Comparison of ENCODE assay signal across 1 cellular context in the genomic region with DNA sequence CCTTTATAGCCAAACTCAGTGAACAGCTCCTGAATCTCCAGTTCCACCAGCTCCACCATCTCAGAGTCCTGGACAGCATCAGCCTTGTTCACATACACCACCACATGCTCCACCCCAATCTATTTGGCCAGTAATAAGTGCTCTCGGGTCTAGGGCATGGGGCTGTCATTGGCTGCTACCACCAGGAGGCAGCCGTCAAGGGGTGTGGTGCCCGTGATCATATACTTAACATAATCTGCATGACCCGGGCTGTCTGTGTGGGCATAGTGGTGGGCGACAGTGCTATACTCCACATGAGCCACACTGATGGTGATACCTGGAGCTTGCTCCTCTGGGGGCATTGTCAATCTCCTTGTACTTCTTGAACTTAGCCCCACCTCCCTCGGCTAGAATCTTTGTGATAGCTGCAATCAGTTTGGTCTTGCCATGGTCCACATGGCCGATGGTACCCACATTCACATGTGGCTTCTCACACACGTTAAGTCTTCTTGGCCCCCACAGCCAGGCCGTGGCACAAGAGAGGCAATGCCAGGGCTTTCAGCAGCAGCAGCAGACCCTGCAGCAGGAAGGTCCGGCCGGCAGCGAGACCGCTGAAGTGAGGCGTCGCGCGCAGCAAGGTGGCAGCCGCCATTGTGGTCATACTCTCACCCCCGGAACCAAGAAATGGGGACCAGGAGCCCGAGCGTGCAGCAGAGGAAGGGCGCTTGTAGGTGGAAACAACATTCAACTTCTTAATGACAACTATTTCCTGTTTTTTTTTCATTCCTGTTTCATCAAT.
A peak's percentile ranks its signal among the peaks of the same experiment; 100 is the strongest.
TF ChIP-seq lines count a peak whose summit lies in the region.

No MANE protein-coding gene starts in this region.

TF ChIP-seq in K562, 482 proteins besides CTCF, POLR2A, EP300 and RAD21 (continued from another document):
- TF ChIP-seq, protein P1, sequence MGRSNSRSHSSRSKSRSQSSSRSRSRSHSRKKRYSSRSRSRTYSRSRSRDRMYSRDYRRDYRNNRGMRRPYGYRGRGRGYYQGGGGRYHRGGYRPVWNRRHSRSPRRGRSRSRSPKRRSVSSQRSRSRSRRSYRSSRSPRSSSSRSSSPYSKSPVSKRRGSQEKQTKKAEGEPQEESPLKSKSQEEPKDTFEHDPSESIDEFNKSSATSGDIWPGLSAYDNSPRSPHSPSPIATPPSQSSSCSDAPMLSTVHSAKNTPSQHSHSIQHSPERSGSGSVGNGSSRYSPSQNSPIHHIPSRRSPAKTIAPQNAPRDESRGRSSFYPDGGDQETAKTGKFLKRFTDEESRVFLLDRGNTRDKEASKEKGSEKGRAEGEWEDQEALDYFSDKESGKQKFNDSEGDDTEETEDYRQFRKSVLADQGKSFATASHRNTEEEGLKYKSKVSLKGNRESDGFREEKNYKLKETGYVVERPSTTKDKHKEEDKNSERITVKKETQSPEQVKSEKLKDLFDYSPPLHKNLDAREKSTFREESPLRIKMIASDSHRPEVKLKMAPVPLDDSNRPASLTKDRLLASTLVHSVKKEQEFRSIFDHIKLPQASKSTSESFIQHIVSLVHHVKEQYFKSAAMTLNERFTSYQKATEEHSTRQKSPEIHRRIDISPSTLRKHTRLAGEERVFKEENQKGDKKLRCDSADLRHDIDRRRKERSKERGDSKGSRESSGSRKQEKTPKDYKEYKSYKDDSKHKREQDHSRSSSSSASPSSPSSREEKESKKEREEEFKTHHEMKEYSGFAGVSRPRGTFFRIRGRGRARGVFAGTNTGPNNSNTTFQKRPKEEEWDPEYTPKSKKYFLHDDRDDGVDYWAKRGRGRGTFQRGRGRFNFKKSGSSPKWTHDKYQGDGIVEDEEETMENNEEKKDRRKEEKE (IDR thresholded peaks at IDR 0.05; ENCODE audit: borderline replicate concordance in 1 of 2, control insufficient read depth in 1 of 2, low read depth in 2 of 2, low read length in 1 of 2), result peak in 1 of 2 experiments; percentile 26; a peak in 1 of 4 replicates
- no peak for TF ChIP-seq ZSCAN29 (IDR thresholded peaks at IDR 0.05)
- TF ChIP-seq RBFOX2 (IDR thresholded peaks at IDR 0.05; ENCODE audit: low read depth, low read length), result peak; percentile 84
- TF ChIP-seq NUFIP1 (IDR thresholded peaks at IDR 0.05; ENCODE audit: partially characterized antibody), result no peak
- TF ChIP-seq ZBED1 (IDR thresholded peaks at IDR 0.05), result peak; percentile 93; the same call in 1 of the 2 replicates
- TF ChIP-seq MAZ (CRISPR knock-in tag; conservative IDR thresholded peaks at IDR 0.05 in 1 of 2, IDR thresholded peaks at IDR 0.05 in 1 of 2), result no peak
- TF ChIP-seq, protein P2, sequence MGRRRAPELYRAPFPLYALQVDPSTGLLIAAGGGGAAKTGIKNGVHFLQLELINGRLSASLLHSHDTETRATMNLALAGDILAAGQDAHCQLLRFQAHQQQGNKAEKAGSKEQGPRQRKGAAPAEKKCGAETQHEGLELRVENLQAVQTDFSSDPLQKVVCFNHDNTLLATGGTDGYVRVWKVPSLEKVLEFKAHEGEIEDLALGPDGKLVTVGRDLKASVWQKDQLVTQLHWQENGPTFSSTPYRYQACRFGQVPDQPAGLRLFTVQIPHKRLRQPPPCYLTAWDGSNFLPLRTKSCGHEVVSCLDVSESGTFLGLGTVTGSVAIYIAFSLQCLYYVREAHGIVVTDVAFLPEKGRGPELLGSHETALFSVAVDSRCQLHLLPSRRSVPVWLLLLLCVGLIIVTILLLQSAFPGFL (CRISPR knock-in tag; IDR thresholded peaks at IDR 0.05), result no peak
- 0 out of 2 replicates have a peak, but pooled peaks have one; percentile 19 for TF ChIP-seq HNRNPL (IDR thresholded peaks at IDR 0.05; ENCODE audit: low read depth, low read length)
- TF ChIP-seq, protein P3, sequence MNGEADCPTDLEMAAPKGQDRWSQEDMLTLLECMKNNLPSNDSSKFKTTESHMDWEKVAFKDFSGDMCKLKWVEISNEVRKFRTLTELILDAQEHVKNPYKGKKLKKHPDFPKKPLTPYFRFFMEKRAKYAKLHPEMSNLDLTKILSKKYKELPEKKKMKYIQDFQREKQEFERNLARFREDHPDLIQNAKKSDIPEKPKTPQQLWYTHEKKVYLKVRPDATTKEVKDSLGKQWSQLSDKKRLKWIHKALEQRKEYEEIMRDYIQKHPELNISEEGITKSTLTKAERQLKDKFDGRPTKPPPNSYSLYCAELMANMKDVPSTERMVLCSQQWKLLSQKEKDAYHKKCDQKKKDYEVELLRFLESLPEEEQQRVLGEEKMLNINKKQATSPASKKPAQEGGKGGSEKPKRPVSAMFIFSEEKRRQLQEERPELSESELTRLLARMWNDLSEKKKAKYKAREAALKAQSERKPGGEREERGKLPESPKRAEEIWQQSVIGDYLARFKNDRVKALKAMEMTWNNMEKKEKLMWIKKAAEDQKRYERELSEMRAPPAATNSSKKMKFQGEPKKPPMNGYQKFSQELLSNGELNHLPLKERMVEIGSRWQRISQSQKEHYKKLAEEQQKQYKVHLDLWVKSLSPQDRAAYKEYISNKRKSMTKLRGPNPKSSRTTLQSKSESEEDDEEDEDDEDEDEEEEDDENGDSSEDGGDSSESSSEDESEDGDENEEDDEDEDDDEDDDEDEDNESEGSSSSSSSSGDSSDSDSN (IDR thresholded peaks at IDR 0.05; ENCODE audit: borderline replicate concordance in 1 of 2, low read depth in 2 of 2, low read length in 2 of 2), result no peak
- TF ChIP-seq STAT5B (CRISPR knock-in tag; IDR thresholded peaks at IDR 0.05), result no peak
- TF ChIP-seq, protein P4, sequence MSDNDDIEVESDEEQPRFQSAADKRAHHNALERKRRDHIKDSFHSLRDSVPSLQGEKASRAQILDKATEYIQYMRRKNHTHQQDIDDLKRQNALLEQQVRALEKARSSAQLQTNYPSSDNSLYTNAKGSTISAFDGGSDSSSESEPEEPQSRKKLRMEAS (CRISPR knock-in tag; IDR thresholded peaks at IDR 0.05), result peak; percentile 48
- TF ChIP-seq CCNT2 (IDR thresholded peaks at IDR 0.05; ENCODE audit: borderline replicate concordance, extremely low read depth, insufficient read length, low read depth, low read length), result peak; percentile 40
- TF ChIP-seq, protein P5, sequence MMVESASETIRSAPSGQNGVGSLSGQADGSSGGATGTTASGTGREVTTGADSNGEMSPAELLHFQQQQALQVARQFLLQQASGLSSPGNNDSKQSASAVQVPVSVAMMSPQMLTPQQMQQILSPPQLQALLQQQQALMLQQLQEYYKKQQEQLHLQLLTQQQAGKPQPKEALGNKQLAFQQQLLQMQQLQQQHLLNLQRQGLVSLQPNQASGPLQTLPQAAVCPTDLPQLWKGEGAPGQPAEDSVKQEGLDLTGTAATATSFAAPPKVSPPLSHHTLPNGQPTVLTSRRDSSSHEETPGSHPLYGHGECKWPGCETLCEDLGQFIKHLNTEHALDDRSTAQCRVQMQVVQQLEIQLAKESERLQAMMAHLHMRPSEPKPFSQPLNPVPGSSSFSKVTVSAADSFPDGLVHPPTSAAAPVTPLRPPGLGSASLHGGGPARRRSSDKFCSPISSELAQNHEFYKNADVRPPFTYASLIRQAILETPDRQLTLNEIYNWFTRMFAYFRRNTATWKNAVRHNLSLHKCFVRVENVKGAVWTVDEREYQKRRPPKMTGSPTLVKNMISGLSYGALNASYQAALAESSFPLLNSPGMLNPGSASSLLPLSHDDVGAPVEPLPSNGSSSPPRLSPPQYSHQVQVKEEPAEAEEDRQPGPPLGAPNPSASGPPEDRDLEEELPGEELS (CRISPR knock-in tag; IDR thresholded peaks at IDR 0.05; ENCODE audit: borderline replicate concordance), result 0 out of 2 replicates have a peak, but pooled peaks have one; percentile 6
- no peak for TF ChIP-seq SMAD3 (CRISPR knock-in tag; conservative IDR thresholded peaks at IDR 0.05)
- TF ChIP-seq, protein P6, sequence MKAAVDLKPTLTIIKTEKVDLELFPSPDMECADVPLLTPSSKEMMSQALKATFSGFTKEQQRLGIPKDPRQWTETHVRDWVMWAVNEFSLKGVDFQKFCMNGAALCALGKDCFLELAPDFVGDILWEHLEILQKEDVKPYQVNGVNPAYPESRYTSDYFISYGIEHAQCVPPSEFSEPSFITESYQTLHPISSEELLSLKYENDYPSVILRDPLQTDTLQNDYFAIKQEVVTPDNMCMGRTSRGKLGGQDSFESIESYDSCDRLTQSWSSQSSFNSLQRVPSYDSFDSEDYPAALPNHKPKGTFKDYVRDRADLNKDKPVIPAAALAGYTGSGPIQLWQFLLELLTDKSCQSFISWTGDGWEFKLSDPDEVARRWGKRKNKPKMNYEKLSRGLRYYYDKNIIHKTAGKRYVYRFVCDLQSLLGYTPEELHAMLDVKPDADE (conservative IDR thresholded peaks at IDR 0.05; ENCODE audit: control insufficient read depth, low read depth, low read length), result peak; percentile 35; the same call in 1 of the 2 replicates
- TF ChIP-seq SIN3A (IDR thresholded peaks at IDR 0.05; ENCODE audit: borderline replicate concordance in 2 of 2, control insufficient read depth in 1 of 2, low read depth in 2 of 2, low read length in 2 of 2), result peak in 1 of 2 experiments; percentile 83; a peak in 1 of 4 replicates
- TF ChIP-seq POLR2G (IDR thresholded peaks at IDR 0.05; ENCODE audit: low read depth, low read length), result peak; percentile 78
- TF ChIP-seq ZC3H4 (CRISPR knock-in tag; IDR thresholded peaks at IDR 0.05; ENCODE audit: borderline replicate concordance), result 0 out of 2 replicates have a peak, but pooled peaks have one; percentile 57
- TF ChIP-seq ZNF436 (CRISPR knock-in tag; IDR thresholded peaks at IDR 0.05), result no peak
- TF ChIP-seq ZNF124 (CRISPR knock-in tag; IDR thresholded peaks at IDR 0.05), result no peak
- TF ChIP-seq, protein P7, sequence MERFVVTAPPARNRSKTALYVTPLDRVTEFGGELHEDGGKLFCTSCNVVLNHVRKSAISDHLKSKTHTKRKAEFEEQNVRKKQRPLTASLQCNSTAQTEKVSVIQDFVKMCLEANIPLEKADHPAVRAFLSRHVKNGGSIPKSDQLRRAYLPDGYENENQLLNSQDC (CRISPR knock-in tag; IDR thresholded peaks at IDR 0.05), result peak; percentile 89
- TF ChIP-seq YY1 (IDR thresholded peaks at IDR 0.05; ENCODE audit: borderline replicate concordance in 1 of 3, control insufficient read depth in 1 of 3, extremely low read depth in 1 of 3, insufficient read depth in 3 of 3, insufficient read length in 1 of 3, insufficient replicate concordance in 2 of 3, low read depth in 1 of 3, low read length in 2 of 3), result peak in 1 of 3 experiments; percentile 18
- peak; percentile 41; the same call in 1 of the 2 replicates for TF ChIP-seq CHCHD3 (CRISPR knock-in tag; IDR thresholded peaks at IDR 0.05)
- peak; percentile 90 for TF ChIP-seq RBM22 (IDR thresholded peaks at IDR 0.05; ENCODE audit: low read depth, low read length, poor library complexity, severe bottlenecking)
- TF ChIP-seq, protein P8, sequence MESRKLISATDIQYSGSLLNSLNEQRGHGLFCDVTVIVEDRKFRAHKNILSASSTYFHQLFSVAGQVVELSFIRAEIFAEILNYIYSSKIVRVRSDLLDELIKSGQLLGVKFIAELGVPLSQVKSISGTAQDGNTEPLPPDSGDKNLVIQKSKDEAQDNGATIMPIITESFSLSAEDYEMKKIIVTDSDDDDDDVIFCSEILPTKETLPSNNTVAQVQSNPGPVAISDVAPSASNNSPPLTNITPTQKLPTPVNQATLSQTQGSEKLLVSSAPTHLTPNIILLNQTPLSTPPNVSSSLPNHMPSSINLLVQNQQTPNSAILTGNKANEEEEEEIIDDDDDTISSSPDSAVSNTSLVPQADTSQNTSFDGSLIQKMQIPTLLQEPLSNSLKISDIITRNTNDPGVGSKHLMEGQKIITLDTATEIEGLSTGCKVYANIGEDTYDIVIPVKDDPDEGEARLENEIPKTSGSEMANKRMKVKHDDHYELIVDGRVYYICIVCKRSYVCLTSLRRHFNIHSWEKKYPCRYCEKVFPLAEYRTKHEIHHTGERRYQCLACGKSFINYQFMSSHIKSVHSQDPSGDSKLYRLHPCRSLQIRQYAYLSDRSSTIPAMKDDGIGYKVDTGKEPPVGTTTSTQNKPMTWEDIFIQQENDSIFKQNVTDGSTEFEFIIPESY (CRISPR knock-in tag; IDR thresholded peaks at IDR 0.05), result peak; percentile 44; the same call in 1 of the 2 replicates
- peak; percentile 56; the same call in 1 of the 2 replicates for TF ChIP-seq POLR2AphosphoS5 (IDR thresholded peaks at IDR 0.05; ENCODE audit: control insufficient read depth, insufficient read depth, low read depth, low read length)
- TF ChIP-seq CREB1 (IDR thresholded peaks at IDR 0.05), result no peak
- peak; percentile 0; the same call in 1 of the 2 replicates for TF ChIP-seq CREB1 (CRISPR knock-in tag; IDR thresholded peaks at IDR 0.05)
